12 cellular contexts compared by ENCODE assay signal in genomic region chr9:16867571-16868311, GRCh38. TPM values are rescaled to one million over a fixed set of nuclear protein-coding genes. Genes with fewer than 3 reads are reported as not detected.
A peak's percentile ranks its signal among the peaks of the same experiment; 100 is the strongest.
DNase-seq lines count a peak whose midpoint lies in the region; ATAC-seq and TF ChIP-seq lines count a peak whose summit lies in the region.
"Had no signal": no experiment of that assay in that cellular context is flagged by ENCODE, and none has a peak within 500 bp of the region (broad histone marks: within the 10 kb centered on the region; RNA-seq: fewer than 3 reads in every experiment).

No MANE protein-coding gene starts in this region.

- peaks cover 5% of the 10 kb centered on the region for H3K4me1 Mint-ChIP-seq in activated CD8-positive, alpha-beta memory T cell treated with anti-CD3 and anti-CD28 coated beads, Interleukin-2, amount 10 ng/mL, durations not matched to agents 7 days and 5 days

- H3K36me3 ChIP-seq in GM23248 (ENCODE audit: low read depth) (no peaks in the 10 kb centered on the region), adipocyte (ENCODE audit: control insufficient read depth, insufficient read depth, low read length, severe bottlenecking) (no peaks in the 10 kb centered on the region)

- no peak for TF ChIP-seq CTCF in GM10248 (IDR thresholded peaks at IDR 0.05; ENCODE audit: control extremely low read depth, extremely low read depth, low read depth, missing control alignments)

- H4K20me1 ChIP-seq in GM23248 (ENCODE audit: insufficient read depth) = no peaks in the 10 kb centered on the region

- no peaks in the 10 kb centered on the region for H3K27me3 ChIP-seq in GM23248 (replicated peaks; ENCODE audit: insufficient read depth)
- H3K27me3 ChIP-seq in adipocyte (replicated peaks; ENCODE audit: control insufficient read depth, insufficient read depth, low read length) = no peaks in the 10 kb centered on the region
- no peaks in the 10 kb centered on the region for H3K27me3 ChIP-seq in right cardiac atrium (ENCODE audit: control insufficient read depth, insufficient read depth)

- intact Hi-C loops in right cardiac atrium (cut with DNase I) (no loop called here), sciatic nerve (cut with DNase I) (no loop called here)

- peak overlapping the region; percentile 52 for H3K9ac ChIP-seq in GM23248
- peak overlapping the region; percentile 91 for H3K9ac ChIP-seq in adipocyte (ENCODE audit: low read length)

- WGBS in GM23248 (ENCODE audit: low coverage in 1 of 2, low lambda C conversion rate in 2 of 2, missing lambda C conversion rate in 2 of 2), 2 experiments = 1 to 5% methylated on average over 10 of the region's 10 CpGs
- 35% methylated on average over 10 of the region's 10 CpGs for WGBS in right cardiac atrium

- no peak overlapping the region for H3K4me3 Mint-ChIP-seq in activated CD8-positive, alpha-beta memory T cell treated with anti-CD3 and anti-CD28 coated beads, Interleukin-2, amount 10 ng/mL, durations not matched to agents 7 days and 5 days
- H3K4me3 Mint-ChIP-seq: activated CD8-positive, alpha-beta T cell treated with anti-CD3 and anti-CD28 coated beads, Interleukin-2, amount 10 ng/mL, durations not matched to agents 7 days and 5 days had no signal

- H3K9me3 Mint-ChIP-seq in activated CD8-positive, alpha-beta memory T cell treated with anti-CD3 and anti-CD28 coated beads, Interleukin-2, amount 10 ng/mL, durations not matched to agents 7 days and 5 days (ENCODE audit: low read depth) = no peaks in the 10 kb centered on the region

- H3K36me3 Mint-ChIP-seq in activated CD8-positive, alpha-beta memory T cell treated with anti-CD3 and anti-CD28 coated beads, Interleukin-2, amount 10 ng/mL, durations not matched to agents 7 days and 5 days = peaks cover 3% of the 10 kb centered on the region

- H3K27ac ChIP-seq in GM23248 (peak overlapping the region; percentile 49), right cardiac atrium (ENCODE audit: low read length) (peak overlapping the region; percentile 36)

- H3F3A ChIP-seq in GM23248 (ENCODE audit: insufficient read depth) = peaks cover 64% of the 10 kb centered on the region

- CTCF ChIA-PET in activated CD8-positive, alpha-beta memory T cell treated with anti-CD3 and anti-CD28 coated beads, Interleukin-2, amount 10 ng/mL, durations not matched to agents 7 days and 5 days (lab: Charles Lee) = interaction anchor here (0.6 kb wide), 1 partner anchor 45 kb away, joined by 3 read pairs; no protein-coding TSS in a partner anchor
- CTCF ChIA-PET in GM10248 (lab: Yijun Ruan, JAX) = no interaction called here

- H2AFZ ChIP-seq in GM23248 = 0 out of 2 replicates have a peak overlapping the region, but pooled peaks have one; percentile 13

- no peaks in the 10 kb centered on the region for H3K9me2 ChIP-seq in GM23248 (ENCODE audit: insufficient read depth)

- DNase-seq in GM23248 (peak; percentile 70), adipocyte (ENCODE audit: low read depth) (peak; percentile 74), right cardiac atrium (no peak), sciatic nerve (ENCODE audit: low spot score) (no peak), globus pallidus (ENCODE audit: low spot score) (no peak), GM10248 (ENCODE audit: extremely low spot score) (no peak), retina (no peak)
- DNase-seq in activated CD8-positive, alpha-beta memory T cell treated with anti-CD3 and anti-CD28 coated beads, Interleukin-2, amount 10 ng/mL, durations not matched to agents 7 days and 5 days = no peak
- DNase-seq: activated CD8-positive, alpha-beta T cell treated with anti-CD3 and anti-CD28 coated beads, Interleukin-2, amount 10 ng/mL, durations not matched to agents 7 days and 5 days; effector CD4-positive, alpha-beta T cell; NCI-H2107; stimulated activated CD4-positive, alpha-beta T cell treated with anti-CD3 and anti-CD28 coated beads, Interleukin-4, amount 100 ng/mL, for 4 hours had no signal

- H3K4me3 ChIP-seq in GM23248 (peak overlapping the region; percentile 95), adipocyte (ENCODE audit: low read length) (peak overlapping the region; percentile 91), right cardiac atrium (ENCODE audit: low read length) (no peak overlapping the region)

- in situ Hi-C loops in GM23248 (cut with MboI) = no loop called here

- peaks cover 70% of the 10 kb centered on the region for H3K4me1 ChIP-seq in GM23248 (ENCODE audit: insufficient read depth)
- H3K4me1 ChIP-seq in adipocyte (ENCODE audit: control insufficient read depth, insufficient read depth, low read length) = peaks cover 65% of the 10 kb centered on the region
- no peaks in the 10 kb centered on the region for H3K4me1 ChIP-seq in right cardiac atrium (ENCODE audit: control insufficient read depth, insufficient read depth, low read length)

- H3K4me2 ChIP-seq in GM23248 (ENCODE audit: unreplicated experiment) = peak overlapping the region; percentile 93

- ATAC-seq in right cardiac atrium = peak; percentile 31 to 42
- ATAC-seq in sciatic nerve = peak; percentile 57
- ATAC-seq in activated CD8-positive, alpha-beta memory T cell treated with anti-CD3 and anti-CD28 coated beads, Interleukin-2, amount 10 ng/mL, durations not matched to agents 7 days and 5 days = no peak
- ATAC-seq: activated CD8-positive, alpha-beta T cell treated with anti-CD3 and anti-CD28 coated beads, Interleukin-2, amount 10 ng/mL, durations not matched to agents 7 days and 5 days had no signal

- H3K27me3 Mint-ChIP-seq in activated CD8-positive, alpha-beta memory T cell treated with anti-CD3 and anti-CD28 coated beads, Interleukin-2, amount 10 ng/mL, durations not matched to agents 7 days and 5 days = peaks cover 37% of the 10 kb centered on the region

- POLR2A ChIA-PET in GM10248 (lab: Yijun Ruan, JAX) = no interaction called here

- H3K79me2 ChIP-seq in GM23248 (ENCODE audit: insufficient read depth) = peaks cover 67% of the 10 kb centered on the region

- H3K27ac Mint-ChIP-seq in activated CD8-positive, alpha-beta memory T cell treated with anti-CD3 and anti-CD28 coated beads, Interleukin-2, amount 10 ng/mL, durations not matched to agents 7 days and 5 days = no peak overlapping the region
- H3K27ac Mint-ChIP-seq: activated CD8-positive, alpha-beta T cell treated with anti-CD3 and anti-CD28 coated beads, Interleukin-2, amount 10 ng/mL, durations not matched to agents 7 days and 5 days had no signal

- no peaks in the 10 kb centered on the region for H3K9me3 ChIP-seq in GM23248 (ENCODE audit: low read depth)
- H3K9me3 ChIP-seq in adipocyte (ENCODE audit: control insufficient read depth, low read length) = no peaks in the 10 kb centered on the region
- H3K9me3 ChIP-seq in right cardiac atrium (ENCODE audit: control insufficient read depth, low read length) = no peaks in the 10 kb centered on the region

RNA-seq across cellular contexts. Expression of gene BNC2, which starts 2.7 kb away (rescaled TPM):
- 18.5 and 18.6 TPM in 2 replicates for total RNA-seq in GM23248 (2014; rRNA removed; shearing (Covaris generic))
- polyA plus RNA-seq in GM23248 (2016; fragmentation: Nextera tagmentation; extraction: Ambion mirVana) (13.8 and 15.1 TPM in 2 replicates), right cardiac atrium (4.7 TPM)
- total RNA-seq in right cardiac atrium (100 to 1,000 TPM in 2 of 4 donors, 10 to 100 TPM in 2; 52.2 to 123 (median 91.1) TPM), sciatic nerve (196 TPM)
- total RNA-seq in activated CD8-positive, alpha-beta memory T cell treated with anti-CD3 and anti-CD28 coated beads, Interleukin-2, amount 10 ng/mL, durations not matched to agents 7 days and 5 days = not detected
- total RNA-seq: activated CD8-positive, alpha-beta T cell treated with anti-CD3 and anti-CD28 coated beads, Interleukin-2, amount 10 ng/mL, durations not matched to agents 7 days and 5 days had no signal

Comparison
In these comparisons a context has a peak if more than half of its experiments do, and no peak if none do; other contexts are left out.
1. DNase-seq: peak in GM23248 (single experiment) and adipocyte (single experiment); none in right cardiac atrium (0 of 3), sciatic nerve (single experiment), globus pallidus (single experiment), activated CD8-positive, alpha-beta memory T cell treated with anti-CD3 and anti-CD28 coated beads, Interleukin-2, amount 10 ng/mL, durations not matched to agents 7 days and 5 days (single experiment), GM10248 (single experiment) and retina (single experiment).
2. RNA of gene BNC2, which starts 2.7 kb away (total RNA-seq): 196 TPM in sciatic nerve (single experiment), 52.2 to 123 TPM in right cardiac atrium and 18.5 to 18.6 TPM in GM23248; not detected in activated CD8-positive, alpha-beta memory T cell treated with anti-CD3 and anti-CD28 coated beads, Interleukin-2, amount 10 ng/mL, durations not matched to agents 7 days and 5 days; every median in the first group is over 10 times any median in the second.